In the genomic region with DNA sequence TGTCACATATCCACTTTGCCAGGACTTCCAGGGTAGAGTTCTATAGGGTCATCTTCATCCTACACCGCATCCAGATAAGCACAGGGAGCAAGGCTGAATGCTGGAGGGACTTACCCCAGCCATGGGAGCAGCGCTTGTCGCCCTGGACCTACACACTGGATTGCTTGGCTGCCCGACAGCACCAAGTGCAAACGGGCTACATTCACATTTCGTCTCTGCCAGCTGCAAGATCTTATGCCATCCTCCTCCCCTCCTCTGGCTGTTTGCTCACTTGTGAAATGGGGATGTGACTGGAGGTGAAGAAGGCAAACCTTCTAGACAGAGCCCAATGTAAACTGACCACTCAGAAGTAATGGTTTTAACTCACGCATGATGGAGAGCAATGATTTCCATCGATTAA, we compare ENCODE assay signal across 20 cellular contexts. TPM values are rescaled to one million over a fixed set of nuclear protein-coding genes. Genes with fewer than 3 reads are reported as not detected.
A peak's percentile ranks its signal among the peaks of the same experiment; 100 is the strongest.
DNase-seq lines count a peak whose midpoint lies in the region; ATAC-seq and TF ChIP-seq lines count a peak whose summit lies in the region.
"Had no signal": no experiment of that assay in that cellular context is flagged by ENCODE, and none has a peak within 500 bp of the region (broad histone marks: within the 10 kb centered on the region; RNA-seq: fewer than 3 reads in every experiment).

No MANE protein-coding gene starts in this region.

- H3K4me1 ChIP-seq in endocrine pancreas (ENCODE audit: control insufficient read depth, insufficient read depth, low read length) (peaks cover 12% of the 10 kb centered on the region), mucosa of descending colon (ENCODE audit: low read depth) (no peaks in the 10 kb centered on the region), testis (peaks cover 19% of the 10 kb centered on the region)
- H3K4me1 ChIP-seq: BLaER1 had no signal

- no peak for TF ChIP-seq CTCF in mucosa of descending colon (IDR thresholded peaks at IDR 0.05)
- TF ChIP-seq CTCF in type B pancreatic cell (conservative IDR thresholded peaks at IDR 0.05) = no peak
- no peak for TF ChIP-seq CTCF in testis (IDR thresholded peaks at IDR 0.05)

- H3K36me3 Mint-ChIP-seq in type B pancreatic cell = no peaks in the 10 kb centered on the region
- H3K36me3 Mint-ChIP-seq in stimulated activated naive B cell treated with anti-CD40 and anti-IgM and Interleukin-4, amounts not matched to agents 10 μg/mL and 1 μg/mL and 100 μg/mL, for 72 hours = no peaks in the 10 kb centered on the region
- H3K36me3 Mint-ChIP-seq: CD8-positive, alpha-beta memory T cell had no signal

- H3K27ac ChIP-seq in testis = no peak overlapping the region
- H3K27ac ChIP-seq: BLaER1, KMS-11 had no signal

- H3K9me3 Mint-ChIP-seq in type B pancreatic cell = no peaks in the 10 kb centered on the region
- H3K9me3 Mint-ChIP-seq in stimulated activated naive B cell treated with anti-CD40 and anti-IgM and Interleukin-4, amounts not matched to agents 10 μg/mL and 1 μg/mL and 100 μg/mL, for 72 hours = no peaks in the 10 kb centered on the region

- no peak overlapping the region for H3K9ac ChIP-seq in endocrine pancreas (ENCODE audit: control insufficient read depth, insufficient read depth, low read length)
- H3K9ac ChIP-seq: BLaER1, KMS-11 had no signal

- H3K36me3 ChIP-seq in endocrine pancreas (ENCODE audit: control insufficient read depth, insufficient read depth, low read length) = no peaks in the 10 kb centered on the region
- H3K36me3 ChIP-seq in mucosa of descending colon (ENCODE audit: low read depth) = no peaks in the 10 kb centered on the region
- no peaks in the 10 kb centered on the region for H3K36me3 ChIP-seq in testis (ENCODE audit: low read depth, missing control alignments)
- H3K36me3 ChIP-seq: BLaER1 had no signal

- peaks cover 13% of the 10 kb centered on the region for H3K4me1 Mint-ChIP-seq in type B pancreatic cell (ENCODE audit: unreplicated experiment)
- no peaks in the 10 kb centered on the region for H3K4me1 Mint-ChIP-seq in stimulated activated naive B cell treated with anti-CD40 and anti-IgM and Interleukin-4, amounts not matched to agents 10 μg/mL and 1 μg/mL and 100 μg/mL, for 72 hours
- H3K4me1 Mint-ChIP-seq: CD8-positive, alpha-beta memory T cell had no signal

- 92 to 94% methylated on average over 8 of the region's 8 CpGs for WGBS in testis, 2 donors

- H3K27me3 ChIP-seq in endocrine pancreas (ENCODE audit: control insufficient read depth, insufficient read depth, low read length) (no peaks in the 10 kb centered on the region), testis (no peaks in the 10 kb centered on the region)
- H3K27me3 ChIP-seq: BLaER1 had no signal

- TF ChIP-seq POLR2A in testis (IDR thresholded peaks at IDR 0.05) = no peak

- H3K4me3 ChIP-seq in endocrine pancreas (ENCODE audit: control insufficient read depth, insufficient read depth, low read length) = peak overlapping the region; percentile 45
- no peak overlapping the region for H3K4me3 ChIP-seq in mucosa of descending colon
- H3K4me3 ChIP-seq in testis = no peak overlapping the region
- H3K4me3 ChIP-seq: BLaER1 had no signal

- peaks cover 3% of the 10 kb centered on the region for H3K27me3 Mint-ChIP-seq in type B pancreatic cell
- peaks cover 7 to 18% of the 10 kb centered on the region in 2 donors for H3K27me3 Mint-ChIP-seq in stimulated activated naive B cell treated with anti-CD40 and anti-IgM and Interleukin-4, amounts not matched to agents 10 μg/mL and 1 μg/mL and 100 μg/mL, for 72 hours

- peak; percentile 72 for DNase-seq in DMS53 (lab: John Stamatoyannopoulos, UW)
- DNase-seq in mucosa of descending colon = peak in 1 of 3 donors; percentile 17
- DNase-seq in type B pancreatic cell (ENCODE audit: extremely low spot score, unreplicated experiment) = no peak
- DNase-seq in testis = no peak
- no peak for DNase-seq in amygdala (lab: John Stamatoyannopoulos, UW)
- no peak for DNase-seq in stimulated activated naive B cell treated with anti-CD40 and anti-IgM and Interleukin-4, amounts not matched to agents 10 μg/mL and 1 μg/mL and 100 μg/mL, for 72 hours
- DNase-seq: CD8-positive, alpha-beta memory T cell; GF-D8; H9; MV-4-11; NCI-H1417 treated with DMSO at 0.1 percent for 48 hours; NCI-H2029; NCI-H345; NCI-H526 had no signal

- no peak overlapping the region for H3K27ac Mint-ChIP-seq in type B pancreatic cell
- no peak overlapping the region for H3K27ac Mint-ChIP-seq in stimulated activated naive B cell treated with anti-CD40 and anti-IgM and Interleukin-4, amounts not matched to agents 10 μg/mL and 1 μg/mL and 100 μg/mL, for 72 hours
- H3K27ac Mint-ChIP-seq: H9 had no signal

- peak; percentile 23 for ATAC-seq in mucosa of descending colon
- no peak for ATAC-seq in stimulated activated naive B cell treated with anti-CD40 and anti-IgM and Interleukin-4, amounts not matched to agents 10 μg/mL and 1 μg/mL and 100 μg/mL, for 72 hours (replicated peaks)

- peak overlapping the region; percentile 52 for H3K4me3 Mint-ChIP-seq in type B pancreatic cell
- H3K4me3 Mint-ChIP-seq in stimulated activated naive B cell treated with anti-CD40 and anti-IgM and Interleukin-4, amounts not matched to agents 10 μg/mL and 1 μg/mL and 100 μg/mL, for 72 hours = no peak overlapping the region
- H3K4me3 Mint-ChIP-seq: CD8-positive, alpha-beta memory T cell; H9 had no signal

- intact Hi-C loops in mucosa of descending colon (cut with DNase I, micrococcal nuclease) (no loop called here), testis (cut with DNase I; ENCODE audit: low total_unique reads) (no loop called here)

- H3K9me3 ChIP-seq in endocrine pancreas (ENCODE audit: control insufficient read depth, low read length) = no peaks in the 10 kb centered on the region
- H3K9me3 ChIP-seq in mucosa of descending colon = no peaks in the 10 kb centered on the region
- no peaks in the 10 kb centered on the region for H3K9me3 ChIP-seq in testis
- H3K9me3 ChIP-seq: BLaER1 had no signal

RNA-seq across cellular contexts. Expression of a gene that starts 1.0 kb away (rescaled TPM):
- total RNA-seq in mucosa of descending colon (10 to 100 TPM; 29.6 to 94.5 (median 74.4) TPM), type B pancreatic cell (ENCODE audit: low replicate concordance) (29.9 and 71.9 TPM in 2 replicates), testis (1 to 10 TPM; 1.2 to 3.3 TPM)
- polyA plus RNA-seq in testis (ENCODE audit: insufficient read depth, low read depth, low replicate concordance) = 4.1 TPM
- total RNA-seq: A673; CD8-positive, alpha-beta memory T cell; H9; Right ventricle myocardium inferior; SK-MEL-5 had no signal
- polyA plus RNA-seq: CD8-positive, alpha-beta memory T cell had no signal
